20 cellular contexts compared by ENCODE assay signal in genomic region chr5:132407970-132408369, GRCh38. TPM values are rescaled to one million over a fixed set of nuclear protein-coding genes. Genes with fewer than 3 reads are reported as not detected.
DNase-seq lines count a peak whose midpoint lies in the region; ATAC-seq and TF ChIP-seq lines count a peak whose summit lies in the region.
"Had no signal": no experiment of that assay in that cellular context is flagged by ENCODE, and none has a peak within 500 bp of the region (broad histone marks: within the 10 kb centered on the region; RNA-seq: fewer than 3 reads in every experiment).

No MANE protein-coding gene starts in this region.

- H3K27ac ChIP-seq in KOPT-K1 (ENCODE audit: low read depth, low read length, poor library complexity, severe bottlenecking), result peak overlapping the region; percentile 98
- H3K27ac ChIP-seq: WERI-Rb-1 had no signal

- no peak for TF ChIP-seq CTCF in fibroblast of the aortic adventitia (IDR thresholded peaks at IDR 0.05; ENCODE audit: insufficient read depth, low read length)

- no peak overlapping the region for H3K4me3 Mint-ChIP-seq in activated T-cell treated with anti-CD3 and anti-CD28 coated beads, Interleukin-2, amount 50 U/mL, for 24 hours
- H3K4me3 Mint-ChIP-seq in stimulated activated effector memory CD8-positive, alpha-beta T cell treated with anti-CD3 and anti-CD28 coated beads, Interleukin-12 subunit alpha, Interleukin-12 subunit beta, amount 100 ng/mL, for 72 hours, result peak overlapping the region; percentile 8
- H3K4me3 Mint-ChIP-seq: activated T-helper 1 cell treated with anti-CD3 and anti-CD28 coated beads, Interleukin-12 subunit alpha, Interleukin-12 subunit beta, Interleukin-2, Interleukin-4 antibody, amounts not matched to agents 30 ng/mL and 10 ng/mL and 1 ng/mL, durations not matched to agents 14 hours and 24 hours and 36 hours; CD14-positive monocyte had no signal

- H3K36me3 Mint-ChIP-seq in activated T-cell treated with anti-CD3 and anti-CD28 coated beads, Interleukin-2, amount 50 U/mL, for 24 hours (ENCODE audit: low read depth), result peaks cover 21% of the 10 kb centered on the region
- peaks cover 13% of the 10 kb centered on the region for H3K36me3 Mint-ChIP-seq in stimulated activated effector memory CD8-positive, alpha-beta T cell treated with anti-CD3 and anti-CD28 coated beads, Interleukin-12 subunit alpha, Interleukin-12 subunit beta, amount 100 ng/mL, for 72 hours

- H3K9me3 ChIP-seq in KOPT-K1 (ENCODE audit: insufficient read depth, low read length, poor library complexity, severe bottlenecking), result no peaks in the 10 kb centered on the region
- H3K9me3 ChIP-seq: esophagus squamous epithelium had no signal

- H3K27me3 Mint-ChIP-seq in activated T-cell treated with anti-CD3 and anti-CD28 coated beads, Interleukin-2, amount 50 U/mL, for 24 hours, result no peaks in the 10 kb centered on the region

- H3K36me3 ChIP-seq in KOPT-K1 (ENCODE audit: insufficient read depth, low read length), result no peaks in the 10 kb centered on the region
- H3K36me3 ChIP-seq: esophagus squamous epithelium, WERI-Rb-1 had no signal

- peak overlapping the region; percentile 98 for H3K27ac Mint-ChIP-seq in activated T-cell treated with anti-CD3 and anti-CD28 coated beads, Interleukin-2, amount 50 U/mL, for 24 hours
- peak overlapping the region; percentile 99 for H3K27ac Mint-ChIP-seq in stimulated activated effector memory CD8-positive, alpha-beta T cell treated with anti-CD3 and anti-CD28 coated beads, Interleukin-12 subunit alpha, Interleukin-12 subunit beta, amount 100 ng/mL, for 72 hours
- H3K27ac Mint-ChIP-seq: activated T-helper 1 cell treated with anti-CD3 and anti-CD28 coated beads, Interleukin-12 subunit alpha, Interleukin-12 subunit beta, Interleukin-2, Interleukin-4 antibody, amounts not matched to agents 30 ng/mL and 10 ng/mL and 1 ng/mL, durations not matched to agents 14 hours and 24 hours and 36 hours had no signal

- no peak for ATAC-seq in stimulated activated effector memory CD8-positive, alpha-beta T cell treated with anti-CD3 and anti-CD28 coated beads, Interleukin-12 subunit alpha, Interleukin-12 subunit beta, amount 100 ng/mL, for 72 hours
- ATAC-seq: left lobe of liver had no signal

- no peak overlapping the region for H3K4me3 ChIP-seq in fibroblast of the aortic adventitia (ENCODE audit: low read depth, low read length)
- H3K4me3 ChIP-seq: esophagus squamous epithelium had no signal

- no peaks in the 10 kb centered on the region for H3K9me3 Mint-ChIP-seq in activated T-cell treated with anti-CD3 and anti-CD28 coated beads, Interleukin-2, amount 50 U/mL, for 24 hours
- H3K9me3 Mint-ChIP-seq in stimulated activated effector memory CD8-positive, alpha-beta T cell treated with anti-CD3 and anti-CD28 coated beads, Interleukin-12 subunit alpha, Interleukin-12 subunit beta, amount 100 ng/mL, for 72 hours, result peaks cover 4% of the 10 kb centered on the region

- H3K4me1 Mint-ChIP-seq in activated T-cell treated with anti-CD3 and anti-CD28 coated beads, Interleukin-2, amount 50 U/mL, for 24 hours (ENCODE audit: low read depth), result peaks cover 69% of the 10 kb centered on the region
- peaks cover 62% of the 10 kb centered on the region for H3K4me1 Mint-ChIP-seq in stimulated activated effector memory CD8-positive, alpha-beta T cell treated with anti-CD3 and anti-CD28 coated beads, Interleukin-12 subunit alpha, Interleukin-12 subunit beta, amount 100 ng/mL, for 72 hours

- no peak for DNase-seq in activated T-cell treated with anti-CD3 and anti-CD28 coated beads, Interleukin-2, amount 50 U/mL, for 24 hours
- no peak for DNase-seq in activated T-cell treated with anti-CD3 and anti-CD28 coated beads, Interleukin-2, amount 50 U/mL, for 1 hour
- DNase-seq in fibroblast of the aortic adventitia (ENCODE audit: low read depth) (peak; percentile 30), NCI-H1417 (lab: John Stamatoyannopoulos, UW) (no peak), HPDE6-E6E7 (ENCODE audit: extremely low spot score) (no peak)
- no peak for DNase-seq in stimulated activated effector memory CD8-positive, alpha-beta T cell treated with anti-CD3 and anti-CD28 coated beads, Interleukin-12 subunit alpha, Interleukin-12 subunit beta, amount 100 ng/mL, for 72 hours (ENCODE audit: low spot score in 2 of 2)
- DNase-seq in effector CD4-positive, alpha-beta T cell, result no peak
- DNase-seq: amygdala, caudate nucleus, DMS53, esophagus squamous epithelium, glutamatergic neuron, MM.1S, occipital lobe, T-helper 2 cell, WERI-Rb-1 had no signal

RNA-seq across cellular contexts. Expression of gene SLC22A5, which starts 38.5 kb away (rescaled TPM):
- total RNA-seq in fibroblast of the aortic adventitia (ENCODE audit: low replicate concordance), result 6.5 TPM in 2 replicates
